ENCODE assay signal across 10 cellular contexts in the genomic region with DNA sequence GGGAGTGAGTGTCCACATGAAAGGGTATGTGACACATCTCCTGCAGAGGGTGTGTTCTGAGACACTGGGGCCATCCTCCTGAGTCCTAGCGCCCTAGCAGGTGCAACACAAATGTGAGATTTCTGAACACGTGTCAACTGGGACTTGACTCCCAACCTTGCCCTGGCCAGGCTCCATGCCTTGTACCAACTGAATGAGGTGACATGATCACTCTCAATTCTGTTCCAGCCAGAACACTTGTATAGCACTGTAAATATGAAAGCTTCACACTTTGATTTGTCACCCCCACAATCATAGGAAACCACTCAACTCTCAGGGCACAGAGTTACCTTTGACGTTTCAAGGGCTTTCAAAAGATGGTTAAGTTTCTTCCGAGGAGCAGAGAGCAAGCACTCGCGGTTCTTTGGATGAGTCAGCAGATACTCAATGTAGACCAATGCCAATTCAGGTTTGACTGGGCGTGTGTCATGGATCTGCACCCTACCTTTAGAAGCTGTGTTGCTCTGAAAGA. TPM values are rescaled to one million over a fixed set of nuclear protein-coding genes. Genes with fewer than 3 reads are reported as not detected.
DNase-seq lines count a peak whose midpoint lies in the region; ATAC-seq, FAIRE-seq and TF ChIP-seq lines count a peak whose summit lies in the region.
"Had no signal": no experiment of that assay in that cellular context is flagged by ENCODE, and none has a peak within 500 bp of the region (broad histone marks: within the 10 kb centered on the region; RNA-seq: fewer than 3 reads in every experiment).

No MANE protein-coding gene starts in this region.

- H3K79me2 ChIP-seq in H1 (ENCODE audit: control insufficient read depth in 1 of 2, insufficient read depth in 2 of 2, low read length in 2 of 2): 0 out of 4 replicates have a peak, but pooled peaks cover 0 to 2% of the 10 kb centered on the region in 2 experiments

- H3K18ac ChIP-seq in H1 (ENCODE audit: extremely low read depth, low read length): no peak overlapping the region

- H2BK120ac ChIP-seq in H1 (replicated peaks; ENCODE audit: low read depth, low read length): no peak overlapping the region

- no peaks in the 10 kb centered on the region for H3K9me3 ChIP-seq in H1 (ENCODE audit: insufficient read depth in 2 of 2, low read depth in 1 of 2, low read length in 1 of 2)

- WGBS in H1 (ENCODE audit: extremely low coverage in 1 of 2, insufficient coverage in 1 of 2, insufficient read length in 1 of 2, insufficient replicate concordance in 2 of 2, low coverage in 1 of 2, low lambda C conversion rate in 2 of 2, missing lambda C conversion rate in 1 of 2), 2 experiments: 93% methylated on average over 7 of the region's 7 CpGs; no CpG with 5 or more reads in 1 of the 2 experiments

- H2BK20ac ChIP-seq in H1 (ENCODE audit: low read length): no peak overlapping the region

- peak; percentile 96 for ATAC-seq in GM18499 (IDR thresholded peaks at IDR 0.05; ENCODE audit: insufficient read depth, unreplicated experiment)
- peak; percentile 96 for ATAC-seq in GM21447 (IDR thresholded peaks at IDR 0.05; ENCODE audit: unreplicated experiment)
- peak; percentile 93 for ATAC-seq in HG03460 (IDR thresholded peaks at IDR 0.05; ENCODE audit: unreplicated experiment)

- no peak for FAIRE-seq in H1 (lab: Jason Lieb, UNC)

- H3K23me2 ChIP-seq in H1 (ENCODE audit: low read depth, low read length): no peaks in the 10 kb centered on the region

- no peak overlapping the region for H2BK12ac ChIP-seq in H1 (ENCODE audit: low read depth, low read length)

- H4K20me1 ChIP-seq in H1 (replicated peaks in 1 of 2; ENCODE audit: control insufficient read depth in 1 of 2, insufficient read depth in 2 of 2, low read length in 2 of 2): peaks cover 0 to 5% of the 10 kb centered on the region in 2 experiments

- no peak overlapping the region for H3K4me2 ChIP-seq in H1 (ENCODE audit: insufficient read depth in 1 of 2, low read depth in 2 of 2, low read length in 2 of 2)
- H3K4me2 ChIP-seq: PC-9 had no signal

- intact Hi-C loops in cardiac septum (cut with DNase I): no loop called here

- no peak overlapping the region for H4K8ac ChIP-seq in H1 (ENCODE audit: extremely low read depth, insufficient read depth, low read length)

- POLR2A ChIA-PET in H1 (lab: Charles Lee; ENCODE audit: partially characterized antibody): no interaction called here

- no peak for TF ChIP-seq POLR2A in H1 (IDR thresholded peaks at IDR 0.05; ENCODE audit: control extremely low read depth in 1 of 2, low read depth in 2 of 2, low read length in 2 of 2)

- no peak for TF ChIP-seq CTCF in H1 (IDR thresholded peaks at IDR 0.05; ENCODE audit: control extremely low read depth in 1 of 3, insufficient read depth in 1 of 3, low read depth in 1 of 3, low read length in 3 of 3)

- no peak overlapping the region for H2BK15ac ChIP-seq in H1 (ENCODE audit: low read length)

- DNase-seq in H1 (ENCODE audit: low read depth in 1 of 2, low spot score in 2 of 2) (no peak), SW 1271 (lab: John Stamatoyannopoulos, UW) (no peak), cardiac septum (ENCODE audit: low spot score) (no peak), hepatic stellate cell (ENCODE audit: low spot score) (no peak), NCI-H69 (lab: John Stamatoyannopoulos, UW) (no peak)
- DNase-seq: caudate nucleus, PC-9 had no signal

- no peak overlapping the region for H3K56ac ChIP-seq in H1 (replicated peaks; ENCODE audit: insufficient read length, low read depth, low read length)

- no peak overlapping the region for H3K4ac ChIP-seq in H1 (replicated peaks; ENCODE audit: insufficient read length, low read depth, low read length)

- H3K14ac ChIP-seq in H1 (ENCODE audit: insufficient read length): no peak overlapping the region

- H2AFZ ChIP-seq in H1 (ENCODE audit: low read length): no peak overlapping the region
- H2AFZ ChIP-seq: PC-9 had no signal

- H2AK5ac ChIP-seq in H1 (ENCODE audit: low read depth, low read length): no peak overlapping the region

- no peak overlapping the region for H4K91ac ChIP-seq in H1 (replicated peaks; ENCODE audit: insufficient read length, low read length)

- H3K4me1 ChIP-seq in H1 (replicated peaks in 1 of 4; ENCODE audit: control insufficient read depth in 3 of 4, insufficient read depth in 4 of 4, low read length in 3 of 4): no peaks in the 10 kb centered on the region

- no peak overlapping the region for H3K9ac ChIP-seq in H1 (replicated peaks in 1 of 4; ENCODE audit: extremely low read depth in 1 of 4, low read depth in 3 of 4, low read length in 3 of 4)

- peak overlapping the region; percentile 8; the same call in 1 of the 2 replicates for H3K27ac ChIP-seq in H1 (ENCODE audit: low read depth, low read length)
- H3K27ac ChIP-seq: PC-9 had no signal

- H2BK5ac ChIP-seq in H1 (ENCODE audit: low read depth, low read length): peak overlapping the region; percentile 26; the same call in 1 of the 2 replicates

- no peak for TF ChIP-seq RAD21 in H1 (IDR thresholded peaks at IDR 0.05 in 1 of 2, conservative IDR thresholded peaks at IDR 0.05 in 1 of 2; ENCODE audit: low read depth in 2 of 2, low read length in 2 of 2)

- no peak for TF ChIP-seq EP300 in H1 (IDR thresholded peaks at IDR 0.05; ENCODE audit: borderline replicate concordance in 1 of 2, low read depth in 2 of 2, low read length in 2 of 2)

- CTCF ChIA-PET in H1 (lab: Charles Lee; ENCODE audit: partially characterized antibody): interaction anchor here (1.2 to 2.9 kb wide), 2 partner anchors 9 to 13 kb away, joined by 7 to 10 read pairs; no protein-coding TSS in a partner anchor

- peaks cover 34 to 78% (median 56%) of the 10 kb centered on the region in 4 experiments for H3K36me3 ChIP-seq in H1 (ENCODE audit: control insufficient read depth in 2 of 4, insufficient read depth in 4 of 4, low read length in 3 of 4)

- H3K23ac ChIP-seq in H1 (ENCODE audit: insufficient read length): no peak overlapping the region

- H3K79me1 ChIP-seq in H1 (ENCODE audit: low read depth, low read length): no peaks in the 10 kb centered on the region

- no peak overlapping the region for H3K4me3 ChIP-seq in H1 (ENCODE audit: extremely low read depth in 1 of 4, insufficient read depth in 2 of 4, low read depth in 3 of 4, low read length in 4 of 4)
- H3K4me3 ChIP-seq: PC-9 had no signal

- H4K5ac ChIP-seq in H1 (ENCODE audit: insufficient read length, low read depth, low read length): no peak overlapping the region

- no peaks in the 10 kb centered on the region for H3K27me3 ChIP-seq in H1 (replicated peaks in 1 of 4; ENCODE audit: control insufficient read depth in 3 of 4, extremely low read depth in 1 of 4, insufficient read depth in 3 of 4, low read length in 3 of 4)

TF ChIP-seq in H1, 55 proteins besides CTCF, POLR2A, EP300 and RAD21:
- TF ChIP-seq CBX5 (IDR thresholded peaks at IDR 0.05; ENCODE audit: low read depth, low read length) (no peak), FOSL1 (IDR thresholded peaks at IDR 0.05; ENCODE audit: insufficient read depth, low read depth, low read length) (no peak), EGR1 (IDR thresholded peaks at IDR 0.05; ENCODE audit: borderline replicate concordance, low read depth, low read length) (no peak), ZNF274 (IDR thresholded peaks at IDR 0.05; ENCODE audit: borderline replicate concordance, extremely low read depth, low read length) (no peak), GABPA (IDR thresholded peaks at IDR 0.05; ENCODE audit: borderline replicate concordance, insufficient read depth, low read length) (no peak), NANOG (IDR thresholded peaks at IDR 0.05; ENCODE audit: insufficient read depth, low read depth, low read length, poor library complexity, severe bottlenecking) (no peak), CHD1 (IDR thresholded peaks at IDR 0.05; ENCODE audit: low read depth, low read length) (no peak), RBBP5 (IDR thresholded peaks at IDR 0.05; ENCODE audit: borderline replicate concordance, low read depth, low read length) (no peak), YY1 (IDR thresholded peaks at IDR 0.05; ENCODE audit: low read depth, low read length) (no peak), SUZ12 (IDR thresholded peaks at IDR 0.05; ENCODE audit: low read length) (no peak), BACH1 (IDR thresholded peaks at IDR 0.05; ENCODE audit: low read length) (no peak), BCL11A (IDR thresholded peaks at IDR 0.05; ENCODE audit: low read depth in 2 of 2, low read length in 2 of 2) (no peak), CTBP2 (IDR thresholded peaks at IDR 0.05; ENCODE audit: borderline replicate concordance, insufficient read depth, insufficient read length, low read length) (no peak), CHD2 (IDR thresholded peaks at IDR 0.05; ENCODE audit: low read length) (no peak)
- TF ChIP-seq, protein P1, sequence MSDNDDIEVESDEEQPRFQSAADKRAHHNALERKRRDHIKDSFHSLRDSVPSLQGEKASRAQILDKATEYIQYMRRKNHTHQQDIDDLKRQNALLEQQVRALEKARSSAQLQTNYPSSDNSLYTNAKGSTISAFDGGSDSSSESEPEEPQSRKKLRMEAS (IDR thresholded peaks at IDR 0.05): no peak

RNA-seq across cellular contexts. Expression of a gene that starts 48.6 kb away (rescaled TPM):
- 119 and 125 TPM in 2 replicates for total RNA-seq in H1 (2021; fragmentation: NEBNext Ultra II Directional; extraction: Animal tissue kit (Norgen Biotek cat#: 25700))
- 49.9 and 50.1 TPM in 2 replicates for polyA plus RNA-seq in H1 (2011; rRNA removed)
- 83.7 TPM for polyA plus RNA-seq in H1 (2011; cell fraction: cytosol; rRNA removed)
- 66.1 TPM for polyA plus RNA-seq in H1 (2011; cell fraction: nucleus; rRNA removed)
- polyA plus RNA-seq in H1 (2012, experiment 1 of 2): 106 to 137 TPM (median 113 TPM) in 4 replicates
- 7.3 TPM for polyA plus RNA-seq in H1 (2012, experiment 2 of 2)
- polyA plus RNA-seq in H1 (2013, experiment 1 of 2): 36.6 TPM
- 39.2 TPM for polyA plus RNA-seq in H1 (2013, experiment 2 of 2)
- 167 and 172 TPM in 2 replicates for polyA minus RNA-seq in H1 (2011; rRNA and poly(A)+ RNA removed)
- 79.4 TPM for polyA minus RNA-seq in H1 (2011; cell fraction: cytosol; rRNA and poly(A)+ RNA removed)
- 106 TPM for polyA minus RNA-seq in H1 (2011; cell fraction: nucleus; rRNA and poly(A)+ RNA removed)
- total RNA-seq in cardiac septum: 3.6 TPM

Comparison
In these comparisons a context has a peak if more than half of its experiments do, and no peak if none do; other contexts are left out.
1. RNA of a gene that starts 48.6 kb away (total RNA-seq): 119 to 125 TPM in H1; 3.6 TPM in cardiac septum (single experiment); every median in the first group is over 10 times any median in the second.
2. Peak in every context shown above with its lines, with median percentiles within 50 percentile points of each other: ATAC-seq.